In the genomic region with DNA sequence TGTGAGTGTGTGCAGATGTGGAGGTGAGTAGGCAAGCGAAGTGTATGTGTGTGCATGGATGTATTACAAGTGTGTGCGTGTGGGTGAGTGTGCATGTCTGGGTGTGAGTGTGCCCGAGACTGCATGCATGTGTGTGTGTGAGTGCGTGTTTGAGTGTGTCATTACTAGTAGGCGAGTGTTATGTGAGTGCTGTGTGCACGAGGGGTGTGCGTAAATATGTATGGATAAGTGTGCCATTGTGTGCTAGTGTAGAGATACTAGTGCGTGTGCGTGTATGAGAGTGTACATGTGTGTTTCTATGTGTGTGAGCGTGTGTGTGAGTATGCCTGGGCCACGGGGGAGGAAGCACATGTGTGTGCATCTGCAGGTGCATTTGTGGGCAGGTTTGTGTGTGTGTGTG, we compare ENCODE assay signal across 13 cellular contexts. TPM values are rescaled to one million over a fixed set of nuclear protein-coding genes. Genes with fewer than 3 reads are reported as not detected.
DNase-seq lines count a peak whose midpoint lies in the region; ATAC-seq and TF ChIP-seq lines count a peak whose summit lies in the region.
"Had no signal": no experiment of that assay in that cellular context is flagged by ENCODE, and none has a peak within 500 bp of the region (broad histone marks: within the 10 kb centered on the region; RNA-seq: fewer than 3 reads in every experiment).

No MANE protein-coding gene starts in this region.

- H2BK120ac ChIP-seq in trophoblast cell (ENCODE audit: insufficient read depth, low read length, poor library complexity), result no peak overlapping the region

- POLR2A ChIA-PET in Caco-2 (lab: Charles Lee), result no interaction called here

- no peak overlapping the region for H4K91ac ChIP-seq in trophoblast cell (ENCODE audit: low read depth, low read length)

- no peak overlapping the region for H4K12ac ChIP-seq in trophoblast cell (ENCODE audit: low read depth, low read length)

- H3K27me3 ChIP-seq in trophoblast cell (ENCODE audit: insufficient read depth, low read length), result no peaks in the 10 kb centered on the region
- no peaks in the 10 kb centered on the region for H3K27me3 ChIP-seq in Caco-2 (replicated peaks; ENCODE audit: control insufficient read depth, insufficient read depth, low read length)
- H3K27me3 ChIP-seq: BLaER1 had no signal

- no peak overlapping the region for H3K4me2 ChIP-seq in trophoblast cell (ENCODE audit: low read length)
- H3K4me2 ChIP-seq: BLaER1 had no signal

- H3K4me1 ChIP-seq in trophoblast cell (ENCODE audit: control insufficient read depth in 1 of 2, insufficient read depth in 2 of 2, low read length in 2 of 2) (peaks cover 2 to 4% of the 10 kb centered on the region in 2 experiments), Caco-2 (no peaks in the 10 kb centered on the region)

- H2BK12ac ChIP-seq in trophoblast cell (ENCODE audit: low read length), result no peak overlapping the region

- H2BK5ac ChIP-seq in trophoblast cell (ENCODE audit: low read depth, low read length, poor library complexity), result no peak overlapping the region

- no peaks in the 10 kb centered on the region for H3K9me3 Mint-ChIP-seq in activated naive CD4-positive, alpha-beta T cell treated with anti-CD3 and anti-CD28 coated beads, Interleukin-2, amount 50 U/mL, for 24 hours
- H3K9me3 Mint-ChIP-seq in glutamatergic neuron (ENCODE audit: unreplicated experiment), result peaks cover 17% of the 10 kb centered on the region
- H3K9me3 Mint-ChIP-seq in Caco-2 (ENCODE audit: unreplicated experiment), result no peaks in the 10 kb centered on the region
- H3K9me3 Mint-ChIP-seq: CD8-positive, alpha-beta memory T cell had no signal

- CTCF ChIA-PET in Caco-2 (lab: Charles Lee), result no interaction called here

- H3K36me3 Mint-ChIP-seq in activated naive CD4-positive, alpha-beta T cell treated with anti-CD3 and anti-CD28 coated beads, Interleukin-2, amount 50 U/mL, for 24 hours, result no peaks in the 10 kb centered on the region
- peaks cover 2% of the 10 kb centered on the region for H3K36me3 Mint-ChIP-seq in T-helper 17 cell (ENCODE audit: low read depth)
- no peaks in the 10 kb centered on the region for H3K36me3 Mint-ChIP-seq in glutamatergic neuron (ENCODE audit: unreplicated experiment)
- no peaks in the 10 kb centered on the region for H3K36me3 Mint-ChIP-seq in Caco-2 (ENCODE audit: insufficient read depth, unreplicated experiment)

- no peak overlapping the region for H2AK5ac ChIP-seq in trophoblast cell (ENCODE audit: low read length)

- H3K27ac Mint-ChIP-seq in activated naive CD4-positive, alpha-beta T cell treated with anti-CD3 and anti-CD28 coated beads, Interleukin-2, amount 50 U/mL, for 24 hours, result peak overlapping the region; percentile 9
- H3K27ac Mint-ChIP-seq in T-helper 17 cell, result no peak overlapping the region
- H3K27ac Mint-ChIP-seq in glutamatergic neuron (ENCODE audit: unreplicated experiment), result peak overlapping the region; percentile 16
- no peak overlapping the region for H3K27ac Mint-ChIP-seq in Caco-2 (ENCODE audit: unreplicated experiment)
- H3K27ac Mint-ChIP-seq: H9 had no signal

- H3K4me3 Mint-ChIP-seq in activated naive CD4-positive, alpha-beta T cell treated with anti-CD3 and anti-CD28 coated beads, Interleukin-2, amount 50 U/mL, for 24 hours, result no peak overlapping the region
- H3K4me3 Mint-ChIP-seq in T-helper 17 cell (peak overlapping the region; percentile 28), glutamatergic neuron (ENCODE audit: unreplicated experiment) (no peak overlapping the region), Caco-2 (ENCODE audit: unreplicated experiment) (no peak overlapping the region)

- H3K18ac ChIP-seq in trophoblast cell (ENCODE audit: low read length), result no peak overlapping the region

- H3K9me3 ChIP-seq in T-helper 17 cell (ENCODE audit: control insufficient read depth, low read length, poor library complexity, severe bottlenecking) (no peaks in the 10 kb centered on the region), trophoblast cell (ENCODE audit: insufficient read depth, low read depth, low read length) (peaks cover 7% of the 10 kb centered on the region), Caco-2 (peaks cover 2% of the 10 kb centered on the region; the same call in 1 of the 2 replicates)

- BruUV-seq in Caco-2 (replicated peaks; lab: Mats Ljungman, UMichigan), result no TSS peak

- H3K14ac ChIP-seq in trophoblast cell (ENCODE audit: low read length), result no peak overlapping the region

- 100% methylated on average over 3 of the region's 11 CpGs for WGBS in trophoblast cell (ENCODE audit: extremely low coverage, insufficient coverage, insufficient read length)

- H3K23ac ChIP-seq in trophoblast cell (ENCODE audit: low read length), result no peak overlapping the region

- DNase-seq in activated naive CD4-positive, alpha-beta T cell treated with anti-CD3 and anti-CD28 coated beads, Interleukin-2, amount 50 U/mL, for 16 hours, result no peak
- DNase-seq in T-helper 17 cell (no peak), glutamatergic neuron (no peak), trophoblast cell (no peak), Caco-2 (no peak)
- DNase-seq: CD8-positive, alpha-beta memory T cell; GM23248; H9 had no signal

- H2AFZ ChIP-seq in trophoblast cell (ENCODE audit: insufficient read depth, low read length, poor library complexity), result no peak overlapping the region
- H2AFZ ChIP-seq: GM23248 had no signal

- H3K36me3 ChIP-seq in trophoblast cell (ENCODE audit: control insufficient read depth in 1 of 2, insufficient read depth in 2 of 2, low read length in 2 of 2), result no peaks in the 10 kb centered on the region
- H3K36me3 ChIP-seq in Caco-2 (ENCODE audit: control insufficient read depth, insufficient read depth, low read length), result no peaks in the 10 kb centered on the region
- H3K36me3 ChIP-seq: BLaER1 had no signal

- no peaks in the 10 kb centered on the region for H3K79me2 ChIP-seq in trophoblast cell (ENCODE audit: control insufficient read depth, insufficient read depth, low read length, poor library complexity)

- H4K8ac ChIP-seq in trophoblast cell (ENCODE audit: low read depth, low read length), result no peak overlapping the region

- H3K4me1 Mint-ChIP-seq in activated naive CD4-positive, alpha-beta T cell treated with anti-CD3 and anti-CD28 coated beads, Interleukin-2, amount 50 U/mL, for 24 hours, result peaks cover 12% of the 10 kb centered on the region
- H3K4me1 Mint-ChIP-seq in T-helper 17 cell, result peaks cover 23% of the 10 kb centered on the region
- H3K4me1 Mint-ChIP-seq in glutamatergic neuron (ENCODE audit: low read depth, unreplicated experiment), result peaks cover 12% of the 10 kb centered on the region
- peaks cover 14% of the 10 kb centered on the region for H3K4me1 Mint-ChIP-seq in Caco-2 (ENCODE audit: low read depth, unreplicated experiment)

- TF ChIP-seq CTCF in glutamatergic neuron (IDR thresholded peaks at IDR 0.05; ENCODE audit: partially characterized antibody, unreplicated experiment) (no peak), Caco-2 (IDR thresholded peaks at IDR 0.05; ENCODE audit: insufficient read depth in 1 of 2, low read depth in 1 of 2, low read length in 1 of 2, severe bottlenecking in 1 of 2, unreplicated experiment in 1 of 2) (no peak)

- H3K4me3 ChIP-seq in trophoblast cell (ENCODE audit: low read depth, low read length), result peak overlapping the region; percentile 18
- no peak overlapping the region for H3K4me3 ChIP-seq in Caco-2 (ENCODE audit: low read depth, low read length)
- H3K4me3 ChIP-seq: BLaER1, GM23248 had no signal

- no peak overlapping the region for H3K4ac ChIP-seq in trophoblast cell (ENCODE audit: low read depth, low read length)

- ATAC-seq in T-helper 17 cell (no peak), HG02870 (IDR thresholded peaks at IDR 0.05; ENCODE audit: unreplicated experiment) (no peak), HG02759 (IDR thresholded peaks at IDR 0.05; ENCODE audit: unreplicated experiment) (no peak)

- H3K27me3 Mint-ChIP-seq in activated naive CD4-positive, alpha-beta T cell treated with anti-CD3 and anti-CD28 coated beads, Interleukin-2, amount 50 U/mL, for 24 hours, result no peaks in the 10 kb centered on the region
- H3K27me3 Mint-ChIP-seq in T-helper 17 cell, result peaks cover 12% of the 10 kb centered on the region
- peaks cover 15% of the 10 kb centered on the region for H3K27me3 Mint-ChIP-seq in glutamatergic neuron (ENCODE audit: unreplicated experiment)
- H3K27me3 Mint-ChIP-seq in Caco-2 (ENCODE audit: insufficient read depth, unreplicated experiment), result peaks cover 15% of the 10 kb centered on the region

- H3K79me1 ChIP-seq in trophoblast cell (ENCODE audit: low read length), result no peaks in the 10 kb centered on the region

- intact Hi-C loops in Caco-2 (cut with micrococcal nuclease; ENCODE audit: unreplicated experiment), result no loop called here

- H3K9ac ChIP-seq in trophoblast cell (ENCODE audit: low read length), result no peak overlapping the region
- H3K9ac ChIP-seq: BLaER1, GM23248 had no signal

- H3K27ac ChIP-seq in trophoblast cell (ENCODE audit: low read depth, low read length), result no peak overlapping the region
- H3K27ac ChIP-seq: 22Rv1, BLaER1, GM23248 had no signal

RNA-seq across cellular contexts. Expression of gene CELF5, which starts 53.8 kb away (rescaled TPM):
- total RNA-seq in T-helper 17 cell (under 1 TPM; 0.42 to 0.57 TPM), glutamatergic neuron (ENCODE audit: unreplicated experiment) (12.5 TPM), Caco-2 (2022) (0.07 TPM in 1 of 2 replicates, not detected in the other)
- polyA plus RNA-seq in trophoblast cell (2013), result 0.16 and 0.22 TPM in 2 replicates
- polyA plus RNA-seq: CD8-positive, alpha-beta memory T cell; GM23248 had no signal

Comparison
In these comparisons a context has a peak if more than half of its experiments do, and no peak if none do; other contexts are left out.
1. H3K27ac Mint-ChIP-seq: peak in activated naive CD4-positive, alpha-beta T cell treated with anti-CD3 and anti-CD28 coated beads, Interleukin-2, amount 50 U/mL, for 24 hours (single experiment) and glutamatergic neuron (single experiment); none in T-helper 17 cell (single experiment) and Caco-2 (single experiment).